ENCODE assay signal across 9 cellular contexts in genomic region chr11:121534131-121535093, GRCh38.
A peak's percentile ranks its signal among the peaks of the same experiment; 100 is the strongest.
DNase-seq lines count a peak whose midpoint lies in the region; ATAC-seq lines count a peak whose summit lies in the region.
"Had no signal": no experiment of that assay in that cellular context is flagged by ENCODE, and none has a peak within 500 bp of the region (broad histone marks: within the 10 kb centered on the region; RNA-seq: fewer than 3 reads in every experiment).

No MANE protein-coding gene starts in this region.

- H3K9me3 Mint-ChIP-seq in natural killer cell treated with Interleukin-12 subunit alpha and Interleukin-12 subunit beta and Interleukin-15 and Interleukin-18, amount 100 ng/mL, for 72 hours = peaks cover 7% of the 10 kb centered on the region

- H3K27ac ChIP-seq in cingulate gyrus (ENCODE audit: low read depth, low read length) = peak overlapping the region; percentile 33

- H3K36me3 Mint-ChIP-seq in natural killer cell treated with Interleukin-12 subunit alpha and Interleukin-12 subunit beta and Interleukin-15 and Interleukin-18, amount 100 ng/mL, for 72 hours = peaks cover 20% of the 10 kb centered on the region

- no peak for ATAC-seq in natural killer cell treated with Interleukin-12 subunit alpha and Interleukin-12 subunit beta and Interleukin-15 and Interleukin-18, amount 100 ng/mL, for 72 hours
- ATAC-seq in HG03175 (IDR thresholded peaks at IDR 0.05; ENCODE audit: unreplicated experiment) = no peak
- no peak for ATAC-seq in HG02763 (IDR thresholded peaks at IDR 0.05; ENCODE audit: unreplicated experiment)
- no peak for ATAC-seq in GM21390 (IDR thresholded peaks at IDR 0.05; ENCODE audit: unreplicated experiment)

- no peak overlapping the region for H3K4me3 Mint-ChIP-seq in natural killer cell treated with Interleukin-12 subunit alpha and Interleukin-12 subunit beta and Interleukin-15 and Interleukin-18, amount 100 ng/mL, for 72 hours
- H3K4me3 Mint-ChIP-seq: T-helper 1 cell treated with Interleukin-12 subunit alpha and Interleukin-12 subunit beta and Interleukin-4 antibody, amounts not matched to agents 30 μg/mL and 1 μg/mL, for 36 hours had no signal

- DNase-seq in DMS79 (lab: John Stamatoyannopoulos, UW) = peak; percentile 37
- peak; percentile 35 for DNase-seq in NCI-H345 treated with DMSO at 0.1 percent for 48 hours (lab: John Stamatoyannopoulos, UW; ENCODE audit: unreplicated experiment)
- DNase-seq in natural killer cell treated with Interleukin-12 subunit alpha and Interleukin-12 subunit beta and Interleukin-15 and Interleukin-18, amount 100 ng/mL, for 72 hours (ENCODE audit: low spot score) = no peak
- no peak for DNase-seq in HT-29 (ENCODE audit: low spot score)

- peak overlapping the region; percentile 27 to 69 for H3K27ac Mint-ChIP-seq in natural killer cell treated with Interleukin-12 subunit alpha and Interleukin-12 subunit beta and Interleukin-15 and Interleukin-18, amount 100 ng/mL, for 72 hours
- H3K27ac Mint-ChIP-seq: T-helper 1 cell treated with Interleukin-12 subunit alpha and Interleukin-12 subunit beta and Interleukin-4 antibody, amounts not matched to agents 30 μg/mL and 1 μg/mL, for 36 hours had no signal

- H3K4me1 Mint-ChIP-seq in natural killer cell treated with Interleukin-12 subunit alpha and Interleukin-12 subunit beta and Interleukin-15 and Interleukin-18, amount 100 ng/mL, for 72 hours (ENCODE audit: low read depth in 2 of 2) = peaks cover 25 to 30% of the 10 kb centered on the region in 2 donors

- no peaks in the 10 kb centered on the region for H3K27me3 Mint-ChIP-seq in natural killer cell treated with Interleukin-12 subunit alpha and Interleukin-12 subunit beta and Interleukin-15 and Interleukin-18, amount 100 ng/mL, for 72 hours

Comparison
In these comparisons a context has a peak if more than half of its experiments do, and no peak if none do; other contexts are left out.
1. DNase-seq: peak in DMS79 (single experiment) and NCI-H345 treated with DMSO at 0.1 percent for 48 hours (single experiment); none in natural killer cell treated with Interleukin-12 subunit alpha and Interleukin-12 subunit beta and Interleukin-15 and Interleukin-18, amount 100 ng/mL, for 72 hours (single experiment) and HT-29 (single experiment).